Comparison of ENCODE assay signal across 8 cellular contexts in genomic region chr5:76544268-76544926, GRCh38.
A peak's percentile ranks its signal among the peaks of the same experiment; 100 is the strongest.
DNase-seq lines count a peak whose midpoint lies in the region; ATAC-seq, FAIRE-seq and TF ChIP-seq lines count a peak whose summit lies in the region.

No MANE protein-coding gene starts in this region.

- H3K27me3 ChIP-seq in K562 (ENCODE audit: control insufficient read depth in 2 of 2, insufficient read depth in 2 of 2, low read length in 2 of 2) (no peaks in the 10 kb centered on the region), mesenchymal stem cell (ENCODE audit: control insufficient read depth in 1 of 2, insufficient read depth in 1 of 2, low read length in 2 of 2) (peaks cover 3 to 18% of the 10 kb centered on the region in 2 experiments)

- TF ChIP-seq CTCF in K562 (IDR thresholded peaks at IDR 0.05 in 2 of 3, conservative IDR thresholded peaks at IDR 0.05 in 1 of 3; ENCODE audit: insufficient read depth in 2 of 3, low read depth in 1 of 3, low read length in 3 of 3) (peak; percentile 66 to 71 (median 71)), type B pancreatic cell (conservative IDR thresholded peaks at IDR 0.05) (peak; percentile 73), coronary artery (IDR thresholded peaks at IDR 0.05) (no peak)

- 58% methylated on average over 4 of the region's 4 CpGs for WGBS in K562 (ENCODE audit: insufficient coverage, low coverage, missing lambda C conversion rate)
- 68% methylated on average over 1 of the region's 4 CpGs for WGBS in mesenchymal stem cell

- H3K14ac ChIP-seq in mesenchymal stem cell (ENCODE audit: low read length in 2 of 2) = no peak overlapping the region

- H3K18ac ChIP-seq in mesenchymal stem cell (ENCODE audit: low read depth in 1 of 2, low read length in 2 of 2) = no peak overlapping the region

- H3K27ac ChIP-seq in K562 (ENCODE audit: extremely low read depth, low read depth, low read length) (no peak overlapping the region), mesenchymal stem cell (ENCODE audit: low read length, poor library complexity, severe bottlenecking) (no peak overlapping the region), coronary artery (no peak overlapping the region)

- no peaks in the 10 kb centered on the region for H3K9me3 Mint-ChIP-seq in type B pancreatic cell

- no peaks in the 10 kb centered on the region for H3K79me1 ChIP-seq in mesenchymal stem cell (replicated peaks; ENCODE audit: low read length, poor library complexity, severe bottlenecking)

- H3K27me3 Mint-ChIP-seq in T-helper 17 cell = no peaks in the 10 kb centered on the region
- H3K27me3 Mint-ChIP-seq in type B pancreatic cell = peaks cover 16% of the 10 kb centered on the region

- FAIRE-seq in K562 (lab: Jason Lieb, UNC) = peak; percentile 88

- peaks cover 7 to 47% of the 10 kb centered on the region in 2 experiments; a peak in 4 of 5 replicates for H3K4me1 ChIP-seq in K562 (replicated peaks in 1 of 2; ENCODE audit: control insufficient read depth in 2 of 2, insufficient read depth in 2 of 2, low read length in 2 of 2)
- peaks cover 2% of the 10 kb centered on the region for H3K4me1 ChIP-seq in mesenchymal stem cell (ENCODE audit: control insufficient read depth, insufficient read depth, low read depth, low read length)

- intact Hi-C loops in K562 (cut with micrococcal nuclease) = loop anchor here (1.0 to 5.0 kb wide), 3 partner anchors 62 to 207 kb away; partner anchors contain the start of gene IQGAP2

- H3K9me1 ChIP-seq in K562 (ENCODE audit: control insufficient read depth, insufficient read depth, low read length) = no peaks in the 10 kb centered on the region

- CTCF ChIA-PET in K562 (lab: Yijun Ruan, JAX; ENCODE audit: low intra/inter-chr PET ratio) = interaction anchor here (0.7 to 1.6 kb wide), 3 partner anchors 141 to 205 kb away, joined by 4 to 9 read pairs (median 5); partner anchors contain the start of gene IQGAP2

- H3K23ac ChIP-seq in mesenchymal stem cell (ENCODE audit: low read length in 2 of 2) = no peak overlapping the region

- in situ Hi-C loops in K562 (cut with MboI) = loop anchor here (5.0 kb wide), 1 partner anchor 137 kb away; no protein-coding TSS in a partner anchor

- no peaks in the 10 kb centered on the region for H3K79me2 ChIP-seq in K562 (ENCODE audit: control insufficient read depth, insufficient read depth, low read length)

- H3K9ac ChIP-seq in K562 (ENCODE audit: insufficient read depth in 1 of 2, low read depth in 2 of 2, low read length in 2 of 2) (no peak overlapping the region), mesenchymal stem cell (ENCODE audit: low read length) (no peak overlapping the region)

- H3K4me3 ChIP-seq in K562 = no peak overlapping the region
- no peak overlapping the region for H3K4me3 ChIP-seq in mesenchymal stem cell (ENCODE audit: insufficient read depth in 1 of 2, low read depth in 1 of 2, low read length in 2 of 2)
- no peak overlapping the region for H3K4me3 ChIP-seq in coronary artery

- no peak overlapping the region for H3K4me2 ChIP-seq in K562 (ENCODE audit: insufficient read depth, low read length)
- H3K4me2 ChIP-seq in mesenchymal stem cell (ENCODE audit: low read length, poor library complexity, severe bottlenecking) = no peak overlapping the region

- no peak overlapping the region for H4K8ac ChIP-seq in mesenchymal stem cell (ENCODE audit: low read length)

- DNase-seq in Daoy (ENCODE audit: low read depth) (peak; percentile 37), T-helper 17 cell (peak; percentile 26 to 42 (median 35)), K562 (ENCODE audit: extremely low read depth in 1 of 4, low spot score in 3 of 4) (peak; percentile 26 to 64 (median 40)), mesenchymal stem cell (peak; percentile 34), type B pancreatic cell (ENCODE audit: extremely low spot score, unreplicated experiment) (no peak), coronary artery (ENCODE audit: low spot score) (no peak)

- peak; percentile 32 for ATAC-seq in HG02678 (IDR thresholded peaks at IDR 0.05; ENCODE audit: unreplicated experiment)
- peak; percentile 29 for ATAC-seq in T-helper 17 cell
- peak; percentile 77 for ATAC-seq in K562
- no peak for ATAC-seq in GM21528 (IDR thresholded peaks at IDR 0.05; ENCODE audit: low FRiP score, unreplicated experiment)

- no peak overlapping the region for H4K91ac ChIP-seq in mesenchymal stem cell (ENCODE audit: low read length)

- no peak overlapping the region for H2AK5ac ChIP-seq in mesenchymal stem cell (ENCODE audit: low read length, severe bottlenecking)

- H3K4ac ChIP-seq in mesenchymal stem cell (ENCODE audit: low read depth in 1 of 2, low read length in 2 of 2) = no peak overlapping the region

- H3K4me1 Mint-ChIP-seq in T-helper 17 cell (peaks cover 76% of the 10 kb centered on the region), type B pancreatic cell (ENCODE audit: unreplicated experiment) (peaks cover 38% of the 10 kb centered on the region)

- no TSS peak for BruUV-seq in K562 (replicated peaks; lab: Mats Ljungman, UMichigan)

- peak overlapping the region; percentile 87 for H3K4me3 Mint-ChIP-seq in T-helper 17 cell
- H3K4me3 Mint-ChIP-seq in type B pancreatic cell = no peak overlapping the region

- H3K36me3 Mint-ChIP-seq in T-helper 17 cell (ENCODE audit: low read depth) (no peaks in the 10 kb centered on the region), type B pancreatic cell (no peaks in the 10 kb centered on the region)

- no peak for TF ChIP-seq EP300 in K562 (IDR thresholded peaks at IDR 0.05; ENCODE audit: low read length)

- H2BK15ac ChIP-seq in mesenchymal stem cell (ENCODE audit: low read depth, poor library complexity, severe bottlenecking) = no peak overlapping the region

- no peak overlapping the region for H2BK120ac ChIP-seq in mesenchymal stem cell (ENCODE audit: low read depth, low read length)

- H3K27ac Mint-ChIP-seq in T-helper 17 cell (peak overlapping the region; percentile 100), type B pancreatic cell (no peak overlapping the region)

- H4K20me1 ChIP-seq in K562 (replicated peaks; ENCODE audit: control insufficient read depth, insufficient read depth, low read length) = no peaks in the 10 kb centered on the region

- H3K9me3 ChIP-seq in T-helper 17 cell (ENCODE audit: control insufficient read depth, low read length, poor library complexity, severe bottlenecking) (no peaks in the 10 kb centered on the region), K562 (replicated peaks; ENCODE audit: control insufficient read depth, insufficient read depth, low read depth, low read length) (no peaks in the 10 kb centered on the region), mesenchymal stem cell (ENCODE audit: control insufficient read depth, low read length) (no peaks in the 10 kb centered on the region)

- H2AFZ ChIP-seq in K562 (ENCODE audit: low read depth, low read length) (no peak overlapping the region), mesenchymal stem cell (ENCODE audit: low read depth, low read length) (no peak overlapping the region)

- POLR2A ChIA-PET in K562 (lab: Yijun Ruan, JAX) = interaction anchor here (0.6 to 1.0 kb wide), 4 partner anchors 9 to 175 kb away, joined by 3 to 5 read pairs (median 4); no protein-coding TSS in a partner anchor

- TF ChIP-seq POLR2A in K562 (conservative IDR thresholded peaks at IDR 0.05) = no peak

- H2BK5ac ChIP-seq in mesenchymal stem cell (ENCODE audit: low read depth, low read length, poor library complexity, severe bottlenecking) = no peak overlapping the region

- no peak overlapping the region for H2BK12ac ChIP-seq in mesenchymal stem cell (ENCODE audit: low read length in 2 of 2)

- peak; percentile 80 to 83 for TF ChIP-seq RAD21 in K562 (CRISPR knock-in tag; conservative IDR thresholded peaks at IDR 0.05 in 1 of 2, IDR thresholded peaks at IDR 0.05 in 1 of 2)

- H3K36me3 ChIP-seq in K562 (ENCODE audit: control insufficient read depth, insufficient read depth, low read length) = no peaks in the 10 kb centered on the region
- no peaks in the 10 kb centered on the region for H3K36me3 ChIP-seq in mesenchymal stem cell (ENCODE audit: control insufficient read depth in 1 of 2, insufficient read depth in 2 of 2, low read depth in 1 of 2, low read length in 2 of 2)

TF ChIP-seq in K562, 482 proteins besides CTCF, POLR2A, EP300 and RAD21 (continues in another document):
- TF ChIP-seq, protein P1, sequence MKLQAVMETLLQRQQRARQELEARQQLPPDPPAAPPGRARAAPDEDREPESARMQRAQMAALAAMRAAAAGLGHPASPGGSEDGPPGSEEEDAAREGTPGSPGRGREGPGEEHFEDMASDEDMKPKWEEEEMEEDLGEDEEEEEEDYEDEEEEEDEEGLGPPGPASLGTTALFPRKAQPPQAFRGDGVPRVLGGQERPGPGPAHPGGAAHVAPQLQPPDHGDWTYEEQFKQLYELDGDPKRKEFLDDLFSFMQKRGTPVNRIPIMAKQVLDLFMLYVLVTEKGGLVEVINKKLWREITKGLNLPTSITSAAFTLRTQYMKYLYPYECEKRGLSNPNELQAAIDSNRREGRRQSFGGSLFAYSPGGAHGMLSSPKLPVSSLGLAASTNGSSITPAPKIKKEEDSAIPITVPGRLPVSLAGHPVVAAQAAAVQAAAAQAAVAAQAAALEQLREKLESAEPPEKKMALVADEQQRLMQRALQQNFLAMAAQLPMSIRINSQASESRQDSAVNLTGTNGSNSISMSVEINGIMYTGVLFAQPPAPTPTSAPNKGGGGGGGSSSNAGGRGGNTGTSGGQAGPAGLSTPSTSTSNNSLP (IDR thresholded peaks at IDR 0.05; ENCODE audit: borderline replicate concordance, low read depth, low read length) = peak; percentile 58; the same call in 1 of the 2 replicates
- no peak for TF ChIP-seq ZNF143 (CRISPR knock-in tag; IDR thresholded peaks at IDR 0.05)
- peak; percentile 63 for TF ChIP-seq SMC3 (conservative IDR thresholded peaks at IDR 0.05; ENCODE audit: insufficient read depth, low read depth, low read length)
- TF ChIP-seq TAF7 (tag; IDR thresholded peaks at IDR 0.05) = no peak
- TF ChIP-seq, protein P2, sequence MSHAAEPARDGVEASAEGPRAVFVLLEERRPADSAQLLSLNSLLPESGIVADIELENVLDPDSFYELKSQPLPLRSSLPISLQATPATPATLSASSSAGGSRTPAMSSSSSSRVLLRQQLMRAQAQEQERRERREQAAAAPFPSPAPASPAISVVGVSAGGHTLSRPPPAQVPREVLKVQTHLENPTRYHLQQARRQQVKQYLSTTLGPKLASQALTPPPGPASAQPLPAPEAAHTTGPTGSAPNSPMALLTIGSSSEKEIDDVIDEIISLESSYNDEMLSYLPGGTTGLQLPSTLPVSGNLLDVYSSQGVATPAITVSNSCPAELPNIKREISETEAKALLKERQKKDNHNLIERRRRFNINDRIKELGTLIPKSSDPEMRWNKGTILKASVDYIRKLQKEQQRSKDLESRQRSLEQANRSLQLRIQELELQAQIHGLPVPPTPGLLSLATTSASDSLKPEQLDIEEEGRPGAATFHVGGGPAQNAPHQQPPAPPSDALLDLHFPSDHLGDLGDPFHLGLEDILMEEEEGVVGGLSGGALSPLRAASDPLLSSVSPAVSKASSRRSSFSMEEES (CRISPR knock-in tag; IDR thresholded peaks at IDR 0.05) = no peak
- TF ChIP-seq RCOR1 (IDR thresholded peaks at IDR 0.05; ENCODE audit: borderline replicate concordance in 1 of 2, low read depth in 2 of 2, low read length in 2 of 2) = peak in 1 of 2 experiments; percentile 44; a peak in 1 of 4 replicates

Comparison
In these comparisons a context has a peak if more than half of its experiments do, and no peak if none do; other contexts are left out.
1. DNase-seq: peak in Daoy (single experiment), T-helper 17 cell (3 of 3), K562 (4 of 4) and mesenchymal stem cell (single experiment); none in type B pancreatic cell (single experiment) and coronary artery (single experiment).